In the genomic region with DNA sequence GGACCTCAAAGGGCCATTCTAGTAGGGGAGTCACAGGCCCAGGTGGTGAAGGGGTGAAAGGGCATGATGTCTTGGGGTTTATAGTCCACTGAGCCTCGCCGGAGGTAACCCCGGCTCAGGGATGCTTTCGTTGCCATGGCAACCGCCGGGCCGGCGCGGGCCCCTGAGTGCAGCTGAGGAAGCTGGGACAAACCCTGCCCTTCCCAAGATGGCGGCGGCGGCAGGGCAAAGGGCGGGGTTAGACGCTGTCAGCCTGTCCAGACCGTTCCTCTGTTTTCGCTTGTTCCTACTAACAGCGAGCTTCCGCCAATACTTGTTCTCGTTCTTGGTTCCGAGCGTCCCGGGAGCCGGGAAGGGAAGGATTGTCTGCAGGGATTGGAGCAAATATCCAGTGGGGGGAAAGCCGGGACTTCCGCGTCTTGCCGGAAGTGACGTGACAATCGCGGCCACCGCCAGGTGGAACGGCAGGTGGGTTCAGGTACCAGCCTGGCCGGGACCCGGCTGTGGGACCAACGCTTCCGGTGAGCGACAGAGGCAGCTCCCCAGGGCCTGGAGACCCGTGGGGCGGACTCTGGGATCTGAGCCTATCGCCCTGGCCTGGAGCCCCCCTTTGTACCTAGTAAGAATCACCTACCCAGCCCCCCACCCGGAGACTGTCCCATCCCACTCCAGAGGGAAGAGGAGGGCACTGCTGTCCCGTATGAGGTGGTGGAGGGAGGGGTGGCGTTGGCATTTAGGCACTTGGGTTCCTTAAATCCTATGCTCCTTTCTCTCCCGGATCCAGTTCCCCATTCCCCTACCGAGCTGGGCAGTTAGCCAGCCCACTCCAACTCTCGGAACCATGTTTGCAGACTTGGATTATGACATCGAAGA, we compare ENCODE assay signal across 1 cellular context.
TF ChIP-seq lines count a peak whose summit lies in the region.

Gene PICK1 (plus strand): TSS at position 436 of the 873 bp plus-strand sequence. CDS start 406 bp downstream, at position 842.

TF ChIP-seq in WTC11, 78 proteins besides CTCF, POLR2A, EP300 and RAD21 (continued from another document and continues in another):
- TF ChIP-seq, protein P1, sequence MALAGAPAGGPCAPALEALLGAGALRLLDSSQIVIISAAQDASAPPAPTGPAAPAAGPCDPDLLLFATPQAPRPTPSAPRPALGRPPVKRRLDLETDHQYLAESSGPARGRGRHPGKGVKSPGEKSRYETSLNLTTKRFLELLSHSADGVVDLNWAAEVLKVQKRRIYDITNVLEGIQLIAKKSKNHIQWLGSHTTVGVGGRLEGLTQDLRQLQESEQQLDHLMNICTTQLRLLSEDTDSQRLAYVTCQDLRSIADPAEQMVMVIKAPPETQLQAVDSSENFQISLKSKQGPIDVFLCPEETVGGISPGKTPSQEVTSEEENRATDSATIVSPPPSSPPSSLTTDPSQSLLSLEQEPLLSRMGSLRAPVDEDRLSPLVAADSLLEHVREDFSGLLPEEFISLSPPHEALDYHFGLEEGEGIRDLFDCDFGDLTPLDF (CRISPR knock-in tag; IDR thresholded peaks at IDR 0.05), result no peak
- TF ChIP-seq, protein P2, sequence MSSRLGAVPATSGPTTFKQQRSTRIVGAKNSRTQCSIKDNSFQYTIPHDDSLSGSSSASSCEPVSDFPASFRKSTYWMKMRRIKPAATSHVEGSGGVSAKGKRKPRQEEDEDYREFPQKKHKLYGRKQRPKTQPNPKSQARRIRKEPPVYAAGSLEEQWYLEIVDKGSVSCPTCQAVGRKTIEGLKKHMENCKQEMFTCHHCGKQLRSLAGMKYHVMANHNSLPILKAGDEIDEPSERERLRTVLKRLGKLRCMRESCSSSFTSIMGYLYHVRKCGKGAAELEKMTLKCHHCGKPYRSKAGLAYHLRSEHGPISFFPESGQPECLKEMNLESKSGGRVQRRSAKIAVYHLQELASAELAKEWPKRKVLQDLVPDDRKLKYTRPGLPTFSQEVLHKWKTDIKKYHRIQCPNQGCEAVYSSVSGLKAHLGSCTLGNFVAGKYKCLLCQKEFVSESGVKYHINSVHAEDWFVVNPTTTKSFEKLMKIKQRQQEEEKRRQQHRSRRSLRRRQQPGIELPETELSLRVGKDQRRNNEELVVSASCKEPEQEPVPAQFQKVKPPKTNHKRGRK (CRISPR knock-in tag; IDR thresholded peaks at IDR 0.05; ENCODE audit: borderline replicate concordance), result no peak
- peak; percentile 59 for TF ChIP-seq MAX (CRISPR knock-in tag; IDR thresholded peaks at IDR 0.05)
- TF ChIP-seq ETV6 (CRISPR knock-in tag; IDR thresholded peaks at IDR 0.05), result peak; percentile 79; the same call in 1 of the 2 replicates
- TF ChIP-seq SOX15 (CRISPR knock-in tag; IDR thresholded peaks at IDR 0.05), result no peak
- TF ChIP-seq NFYB (CRISPR knock-in tag; conservative IDR thresholded peaks at IDR 0.05; ENCODE audit: low read depth), result peak; percentile 64
- no peak for TF ChIP-seq GTF2I (CRISPR knock-in tag; conservative IDR thresholded peaks at IDR 0.05)
- TF ChIP-seq ZNF219 (CRISPR knock-in tag; IDR thresholded peaks at IDR 0.05; ENCODE audit: borderline replicate concordance), result no peak
- TF ChIP-seq, protein P3, sequence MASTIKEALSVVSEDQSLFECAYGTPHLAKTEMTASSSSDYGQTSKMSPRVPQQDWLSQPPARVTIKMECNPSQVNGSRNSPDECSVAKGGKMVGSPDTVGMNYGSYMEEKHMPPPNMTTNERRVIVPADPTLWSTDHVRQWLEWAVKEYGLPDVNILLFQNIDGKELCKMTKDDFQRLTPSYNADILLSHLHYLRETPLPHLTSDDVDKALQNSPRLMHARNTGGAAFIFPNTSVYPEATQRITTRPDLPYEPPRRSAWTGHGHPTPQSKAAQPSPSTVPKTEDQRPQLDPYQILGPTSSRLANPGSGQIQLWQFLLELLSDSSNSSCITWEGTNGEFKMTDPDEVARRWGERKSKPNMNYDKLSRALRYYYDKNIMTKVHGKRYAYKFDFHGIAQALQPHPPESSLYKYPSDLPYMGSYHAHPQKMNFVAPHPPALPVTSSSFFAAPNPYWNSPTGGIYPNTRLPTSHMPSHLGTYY (CRISPR knock-in tag; IDR thresholded peaks at IDR 0.05), result no peak
- TF ChIP-seq HMGA2 (CRISPR knock-in tag; IDR thresholded peaks at IDR 0.05), result no peak
- peak; percentile 95 for TF ChIP-seq CREM (CRISPR knock-in tag; IDR thresholded peaks at IDR 0.05)
- TF ChIP-seq ZNF263 (CRISPR knock-in tag; IDR thresholded peaks at IDR 0.05; ENCODE audit: low read depth), result no peak
- no peak for TF ChIP-seq E2F4 (CRISPR knock-in tag; IDR thresholded peaks at IDR 0.05; ENCODE audit: borderline replicate concordance, low read depth)
- TF ChIP-seq, protein P4, sequence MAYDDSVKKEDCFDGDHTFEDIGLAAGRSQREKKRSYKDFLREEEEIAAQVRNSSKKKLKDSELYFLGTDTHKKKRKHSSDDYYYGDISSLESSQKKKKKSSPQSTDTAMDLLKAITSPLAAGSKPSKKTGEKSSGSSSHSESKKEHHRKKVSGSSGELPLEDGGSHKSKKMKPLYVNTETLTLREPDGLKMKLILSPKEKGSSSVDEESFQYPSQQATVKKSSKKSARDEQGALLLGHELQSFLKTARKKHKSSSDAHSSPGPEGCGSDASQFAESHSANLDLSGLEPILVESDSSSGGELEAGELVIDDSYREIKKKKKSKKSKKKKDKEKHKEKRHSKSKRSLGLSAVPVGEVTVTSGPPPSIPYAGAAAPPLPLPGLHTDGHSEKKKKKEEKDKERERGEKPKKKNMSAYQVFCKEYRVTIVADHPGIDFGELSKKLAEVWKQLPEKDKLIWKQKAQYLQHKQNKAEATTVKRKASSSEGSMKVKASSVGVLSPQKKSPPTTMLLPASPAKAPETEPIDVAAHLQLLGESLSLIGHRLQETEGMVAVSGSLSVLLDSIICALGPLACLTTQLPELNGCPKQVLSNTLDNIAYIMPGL (CRISPR knock-in tag; IDR thresholded peaks at IDR 0.05), result no peak
- TF ChIP-seq ZNF232 (CRISPR knock-in tag; IDR thresholded peaks at IDR 0.05), result no peak
- no peak for TF ChIP-seq NR1H2 (CRISPR knock-in tag; IDR thresholded peaks at IDR 0.05)
- no peak for TF ChIP-seq CREB1 (CRISPR knock-in tag; IDR thresholded peaks at IDR 0.05)
- TF ChIP-seq ZSCAN18 (CRISPR knock-in tag; IDR thresholded peaks at IDR 0.05), result no peak
- no peak for TF ChIP-seq ATF1 (CRISPR knock-in tag; IDR thresholded peaks at IDR 0.05)
- TF ChIP-seq, protein P5, sequence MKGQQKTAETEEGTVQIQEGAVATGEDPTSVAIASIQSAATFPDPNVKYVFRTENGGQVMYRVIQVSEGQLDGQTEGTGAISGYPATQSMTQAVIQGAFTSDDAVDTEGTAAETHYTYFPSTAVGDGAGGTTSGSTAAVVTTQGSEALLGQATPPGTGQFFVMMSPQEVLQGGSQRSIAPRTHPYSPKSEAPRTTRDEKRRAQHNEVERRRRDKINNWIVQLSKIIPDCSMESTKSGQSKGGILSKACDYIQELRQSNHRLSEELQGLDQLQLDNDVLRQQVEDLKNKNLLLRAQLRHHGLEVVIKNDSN (CRISPR knock-in tag; IDR thresholded peaks at IDR 0.05), result no peak
- no peak for TF ChIP-seq AR (CRISPR knock-in tag; IDR thresholded peaks at IDR 0.05)
- no peak for TF ChIP-seq ZNF423 (CRISPR knock-in tag; IDR thresholded peaks at IDR 0.05)
- no peak for TF ChIP-seq AFF4 (CRISPR knock-in tag; IDR thresholded peaks at IDR 0.05; ENCODE audit: borderline replicate concordance)
- no peak for TF ChIP-seq ZMAT4 (CRISPR knock-in tag; IDR thresholded peaks at IDR 0.05)
- TF ChIP-seq SMAD3 (CRISPR knock-in tag; IDR thresholded peaks at IDR 0.05; ENCODE audit: borderline replicate concordance), result no peak
- no peak for TF ChIP-seq TCF7 (CRISPR knock-in tag; IDR thresholded peaks at IDR 0.05; ENCODE audit: low read depth)
- TF ChIP-seq TEAD4 (CRISPR knock-in tag; IDR thresholded peaks at IDR 0.05), result no peak
- TF ChIP-seq, protein P6, sequence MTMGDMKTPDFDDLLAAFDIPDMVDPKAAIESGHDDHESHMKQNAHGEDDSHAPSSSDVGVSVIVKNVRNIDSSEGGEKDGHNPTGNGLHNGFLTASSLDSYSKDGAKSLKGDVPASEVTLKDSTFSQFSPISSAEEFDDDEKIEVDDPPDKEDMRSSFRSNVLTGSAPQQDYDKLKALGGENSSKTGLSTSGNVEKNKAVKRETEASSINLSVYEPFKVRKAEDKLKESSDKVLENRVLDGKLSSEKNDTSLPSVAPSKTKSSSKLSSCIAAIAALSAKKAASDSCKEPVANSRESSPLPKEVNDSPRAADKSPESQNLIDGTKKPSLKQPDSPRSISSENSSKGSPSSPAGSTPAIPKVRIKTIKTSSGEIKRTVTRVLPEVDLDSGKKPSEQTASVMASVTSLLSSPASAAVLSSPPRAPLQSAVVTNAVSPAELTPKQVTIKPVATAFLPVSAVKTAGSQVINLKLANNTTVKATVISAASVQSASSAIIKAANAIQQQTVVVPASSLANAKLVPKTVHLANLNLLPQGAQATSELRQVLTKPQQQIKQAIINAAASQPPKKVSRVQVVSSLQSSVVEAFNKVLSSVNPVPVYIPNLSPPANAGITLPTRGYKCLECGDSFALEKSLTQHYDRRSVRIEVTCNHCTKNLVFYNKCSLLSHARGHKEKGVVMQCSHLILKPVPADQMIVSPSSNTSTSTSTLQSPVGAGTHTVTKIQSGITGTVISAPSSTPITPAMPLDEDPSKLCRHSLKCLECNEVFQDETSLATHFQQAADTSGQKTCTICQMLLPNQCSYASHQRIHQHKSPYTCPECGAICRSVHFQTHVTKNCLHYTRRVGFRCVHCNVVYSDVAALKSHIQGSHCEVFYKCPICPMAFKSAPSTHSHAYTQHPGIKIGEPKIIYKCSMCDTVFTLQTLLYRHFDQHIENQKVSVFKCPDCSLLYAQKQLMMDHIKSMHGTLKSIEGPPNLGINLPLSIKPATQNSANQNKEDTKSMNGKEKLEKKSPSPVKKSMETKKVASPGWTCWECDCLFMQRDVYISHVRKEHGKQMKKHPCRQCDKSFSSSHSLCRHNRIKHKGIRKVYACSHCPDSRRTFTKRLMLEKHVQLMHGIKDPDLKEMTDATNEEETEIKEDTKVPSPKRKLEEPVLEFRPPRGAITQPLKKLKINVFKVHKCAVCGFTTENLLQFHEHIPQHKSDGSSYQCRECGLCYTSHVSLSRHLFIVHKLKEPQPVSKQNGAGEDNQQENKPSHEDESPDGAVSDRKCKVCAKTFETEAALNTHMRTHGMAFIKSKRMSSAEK (CRISPR knock-in tag; IDR thresholded peaks at IDR 0.05; ENCODE audit: borderline replicate concordance), result no peak
